7 cellular contexts compared by ENCODE assay signal in the genomic region with DNA sequence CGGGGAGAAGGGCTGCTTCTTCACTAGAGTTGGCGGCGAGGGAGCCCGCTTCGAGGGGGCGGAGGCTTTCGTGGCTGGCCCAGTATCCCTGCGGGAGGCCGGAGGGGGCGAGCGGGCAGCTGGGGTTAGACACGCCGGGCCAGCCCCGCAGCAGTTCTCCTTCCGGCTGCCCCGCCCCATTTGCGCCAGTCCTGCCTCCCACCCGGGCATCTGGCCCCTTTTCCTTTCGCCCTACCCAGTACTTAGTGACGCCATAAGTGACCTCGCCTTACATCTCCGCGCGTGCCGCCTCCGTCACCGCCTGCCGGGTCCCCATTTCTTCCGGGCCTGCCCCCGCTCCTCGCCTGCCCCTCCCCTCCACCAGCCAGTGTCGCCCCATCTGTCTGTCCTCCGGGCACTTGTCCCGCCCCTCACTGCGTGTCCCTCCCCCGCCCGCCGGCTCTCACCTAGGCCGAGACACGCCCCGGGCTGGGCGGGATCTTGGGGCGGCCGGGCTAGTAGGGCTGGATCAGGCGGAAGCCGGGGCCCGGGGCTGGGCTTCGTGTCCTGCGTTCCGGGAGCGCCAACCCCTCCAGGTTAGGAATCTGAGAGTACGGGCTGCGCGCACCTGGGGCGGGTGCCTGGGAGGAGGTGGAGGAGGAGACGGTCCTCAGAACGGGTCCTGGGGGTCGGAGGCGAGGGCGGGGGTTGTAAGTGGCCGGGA. TPM values are rescaled to one million over a fixed set of nuclear protein-coding genes. Genes with fewer than 3 reads are reported as not detected.
DNase-seq lines count a peak whose midpoint lies in the region; ATAC-seq and TF ChIP-seq lines count a peak whose summit lies in the region.

No MANE protein-coding gene starts in this region.

- no peaks in the 10 kb centered on the region for H3K9me3 ChIP-seq in breast epithelium

- intact Hi-C loops in breast epithelium (cut with DNase I; ENCODE audit: low total_unique reads) = no loop called here

- TF ChIP-seq CTCF in WI38 (IDR thresholded peaks at IDR 0.05; ENCODE audit: low read depth, low read length) (no peak), breast epithelium (IDR thresholded peaks at IDR 0.05) (no peak)

- H3K27ac ChIP-seq in breast epithelium = peak overlapping the region; percentile 84 to 90

- peak; percentile 96 for DNase-seq in NCI-H2171 (lab: John Stamatoyannopoulos, UW)
- peak; percentile 93 to 96 for DNase-seq in breast epithelium (ENCODE audit: low spot score in 2 of 2)
- peak; percentile 99 for DNase-seq in islet precursor cell
- peak; percentile 81 to 99 (median 93) for DNase-seq in stimulated activated CD4-positive, alpha-beta T cell treated with anti-CD3 and anti-CD28 coated beads, Interleukin-1b, Interleukin-23, amount 100 ng/mL, for 24 hours (ENCODE audit: low read depth in 4 of 4, low spot score in 1 of 4)

- no peaks in the 10 kb centered on the region for H3K4me1 ChIP-seq in breast epithelium

- H3K4me3 ChIP-seq in WI38 (ENCODE audit: low read depth, low read length) = peak overlapping the region; percentile 60
- H3K4me3 ChIP-seq in breast epithelium = peak overlapping the region; percentile 35 to 82 (median 76)

- no peaks in the 10 kb centered on the region for H3K27me3 ChIP-seq in breast epithelium

- H3K36me3 ChIP-seq in breast epithelium = no peaks in the 10 kb centered on the region

- peak; percentile 40 for TF ChIP-seq POLR2A in breast epithelium (IDR thresholded peaks at IDR 0.05)

- ATAC-seq in GM18858 (IDR thresholded peaks at IDR 0.05; ENCODE audit: unreplicated experiment) = peak; percentile 42
- peak; percentile 77 for ATAC-seq in HG03039 (IDR thresholded peaks at IDR 0.05; ENCODE audit: unreplicated experiment)

RNA-seq across cellular contexts. Expression of a gene that starts 14.3 kb away (rescaled TPM):
- under 1 TPM in 1 of 3 donors, not detected in 2; 0.44 TPM for total RNA-seq in breast epithelium

RNA-seq across cellular contexts. Expression of a gene that starts 25.9 kb away (rescaled TPM):
- total RNA-seq in breast epithelium = 10 to 100 TPM in 2 of 3 donors, 1 to 10 TPM in 1; 9.2 to 31.2 (median 10.8) TPM

Comparison
In these comparisons a context has a peak if more than half of its experiments do, and no peak if none do; other contexts are left out.
1. Peak in every context shown above with its lines: DNase-seq, ATAC-seq, H3K4me3 ChIP-seq and H3K27ac ChIP-seq.